11 cellular contexts compared by ENCODE assay signal in the genomic region with DNA sequence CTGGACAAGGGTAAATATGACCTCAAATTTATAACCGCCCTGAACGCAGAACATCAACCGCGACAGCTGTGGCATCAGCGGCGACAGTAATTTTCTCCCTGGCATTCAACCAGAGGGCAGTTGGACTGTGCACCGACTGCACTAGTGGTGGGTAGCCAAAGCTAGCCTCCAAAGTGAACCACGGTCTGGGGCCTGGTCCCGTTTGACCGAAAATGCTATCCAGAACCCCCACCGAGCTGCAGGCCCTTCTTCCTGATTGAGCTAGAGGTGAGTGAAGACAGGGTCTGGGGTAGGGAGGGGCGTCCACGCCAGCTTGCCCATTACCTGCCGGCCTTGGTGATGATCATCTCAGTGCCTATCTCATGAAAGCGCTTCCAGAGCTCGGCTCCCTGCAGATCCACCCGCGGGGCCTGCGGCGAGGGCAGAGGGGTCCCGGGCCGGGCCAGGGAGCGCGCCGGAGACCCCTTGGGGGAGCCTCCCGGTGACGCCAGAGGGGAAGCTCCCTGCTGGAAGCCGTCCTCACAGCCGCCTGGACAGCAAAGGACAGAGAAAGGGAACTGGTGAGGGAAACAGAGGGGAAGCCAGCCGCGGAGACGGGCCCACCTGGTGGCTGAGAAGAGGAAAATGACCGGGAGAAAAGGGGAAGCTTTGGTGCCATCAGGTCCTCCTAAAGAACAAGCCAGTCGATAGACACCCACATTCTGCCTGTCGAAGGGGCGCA. TPM values are rescaled to one million over a fixed set of nuclear protein-coding genes. Genes with fewer than 3 reads are reported as not detected.
A peak's percentile ranks its signal among the peaks of the same experiment; 100 is the strongest.
DNase-seq lines count a peak whose midpoint lies in the region; ATAC-seq and TF ChIP-seq lines count a peak whose summit lies in the region.
"Had no signal": no experiment of that assay in that cellular context is flagged by ENCODE, and none has a peak within 500 bp of the region (broad histone marks: within the 10 kb centered on the region; RNA-seq: fewer than 3 reads in every experiment).

No MANE protein-coding gene starts in this region.

- H3K9me3 ChIP-seq in Peyer's patch: peaks cover 0 to 3% (median 0%) of the 10 kb centered on the region in 4 donors

- H3K4me3 ChIP-seq in Peyer's patch (peak overlapping the region in 3 of 4 donors; percentile 18 to 50 (median 40)), fibroblast of mammary gland (ENCODE audit: control insufficient read depth, low read depth, low read length) (peak overlapping the region; percentile 90)

- CTCF ChIA-PET in activated CD8-positive, alpha-beta T cell treated with anti-CD3 and anti-CD28 coated beads for 36 hours (lab: Charles Lee): interaction anchor here (1.3 kb wide), 1 partner anchor 12 kb away, joined by 3 read pairs; no protein-coding TSS in a partner anchor

- TF ChIP-seq POLR2A in Peyer's patch (IDR thresholded peaks at IDR 0.05): no peak

- H3K9me3 Mint-ChIP-seq in osteocyte (ENCODE audit: unreplicated experiment): peaks cover under 1% of the 10 kb centered on the region
- no peaks in the 10 kb centered on the region for H3K9me3 Mint-ChIP-seq in activated CD8-positive, alpha-beta T cell treated with anti-CD3 and anti-CD28 coated beads for 36 hours

- H3K4me1 Mint-ChIP-seq in osteocyte (ENCODE audit: unreplicated experiment): peaks cover 25% of the 10 kb centered on the region
- peaks cover 6% of the 10 kb centered on the region for H3K4me1 Mint-ChIP-seq in activated CD8-positive, alpha-beta T cell treated with anti-CD3 and anti-CD28 coated beads for 36 hours (ENCODE audit: low read depth)

- no peaks in the 10 kb centered on the region for H3K36me3 ChIP-seq in Peyer's patch

- H3K27ac Mint-ChIP-seq in osteocyte (ENCODE audit: unreplicated experiment): peak overlapping the region; percentile 92
- H3K27ac Mint-ChIP-seq in activated CD8-positive, alpha-beta T cell treated with anti-CD3 and anti-CD28 coated beads for 36 hours: no peak overlapping the region

- H3K4me3 Mint-ChIP-seq in osteocyte (ENCODE audit: unreplicated experiment): peak overlapping the region; percentile 86
- H3K4me3 Mint-ChIP-seq in activated CD8-positive, alpha-beta T cell treated with anti-CD3 and anti-CD28 coated beads for 36 hours: no peak overlapping the region

- H3K27me3 Mint-ChIP-seq in osteocyte (ENCODE audit: unreplicated experiment): peaks cover 49% of the 10 kb centered on the region
- H3K27me3 Mint-ChIP-seq in activated CD8-positive, alpha-beta T cell treated with anti-CD3 and anti-CD28 coated beads for 36 hours: peaks cover 49% of the 10 kb centered on the region

- ATAC-seq in HG02870 (IDR thresholded peaks at IDR 0.05; ENCODE audit: unreplicated experiment) (no peak), GM19395 (IDR thresholded peaks at IDR 0.05; ENCODE audit: unreplicated experiment) (no peak)
- ATAC-seq in activated CD8-positive, alpha-beta T cell treated with anti-CD3 and anti-CD28 coated beads for 36 hours: no peak

- POLR2A ChIA-PET in activated CD8-positive, alpha-beta T cell treated with anti-CD3 and anti-CD28 coated beads for 36 hours (lab: Charles Lee): no interaction called here

- H3K4me1 ChIP-seq in Peyer's patch: peaks cover 0 to 17% (median 0%) of the 10 kb centered on the region in 4 donors

- H3K36me3 Mint-ChIP-seq in osteocyte (ENCODE audit: unreplicated experiment): peaks cover 2% of the 10 kb centered on the region
- peaks cover 4% of the 10 kb centered on the region for H3K36me3 Mint-ChIP-seq in activated CD8-positive, alpha-beta T cell treated with anti-CD3 and anti-CD28 coated beads for 36 hours (ENCODE audit: low read depth)

- DNase-seq in DMS53 (lab: John Stamatoyannopoulos, UW) (peak; percentile 76), Peyer's patch (no peak), fibroblast of mammary gland (ENCODE audit: low read depth) (peak; percentile 60), osteocyte (ENCODE audit: extremely low spot score, unreplicated experiment) (no peak)
- no peak for DNase-seq in activated CD8-positive, alpha-beta memory T cell treated with anti-CD3 and anti-CD28 coated beads, Interleukin-2, amount 50 U/mL, for 4 hours
- no peak for DNase-seq in activated CD8-positive, alpha-beta T cell treated with anti-CD3 and anti-CD28 coated beads for 36 hours
- DNase-seq: activated naive CD8-positive, alpha-beta T cell treated with anti-CD3 and anti-CD28 coated beads, Interleukin-2, amount 10 ng/mL, durations not matched to agents 7 days and 5 days; naive B cell; substantia nigra had no signal

- H3K27me3 ChIP-seq in Peyer's patch: peaks cover 0 to 35% of the 10 kb centered on the region in 2 donors

- intact Hi-C loops in activated CD8-positive, alpha-beta T cell treated with anti-CD3 and anti-CD28 coated beads for 36 hours (cut with micrococcal nuclease): loop anchor here (10.0 kb wide), 1 partner anchor 908 kb away; a partner anchor contains a TSS

- no peak for TF ChIP-seq CTCF in Peyer's patch (IDR thresholded peaks at IDR 0.05)
- TF ChIP-seq CTCF in fibroblast of mammary gland (conservative IDR thresholded peaks at IDR 0.05; ENCODE audit: control insufficient read depth, insufficient read depth, low read depth, low read length): peak; percentile 37
- TF ChIP-seq CTCF in osteocyte (IDR thresholded peaks at IDR 0.05): peak; percentile 48
- no peak for TF ChIP-seq CTCF in activated CD8-positive, alpha-beta T cell treated with anti-CD3 and anti-CD28 coated beads for 36 hours (IDR thresholded peaks at IDR 0.05)

- peak overlapping the region in 2 of 4 donors; percentile 35 to 52 for H3K27ac ChIP-seq in Peyer's patch

RNA-seq across cellular contexts. Expression of a gene that starts 2.0 kb away (rescaled TPM):
- total RNA-seq in Peyer's patch (1 to 10 TPM in 2 of 4 donors, under 1 TPM in 1, not detected in 1; 0.57 to 4.2 (median 1.9) TPM), osteocyte (5.4 and 8.0 TPM in 2 replicates)
- total RNA-seq in activated CD8-positive, alpha-beta T cell treated with anti-CD3 and anti-CD28 coated beads for 36 hours: not detected
- total RNA-seq: activated naive CD8-positive, alpha-beta T cell treated with anti-CD3 and anti-CD28 coated beads, Interleukin-2, amount 10 ng/mL, durations not matched to agents 7 days and 5 days had no signal

Comparison
In these comparisons a context has a peak if more than half of its experiments do, and no peak if none do; other contexts are left out.
1. DNase-seq: peak in DMS53 (single experiment) and fibroblast of mammary gland (single experiment); none in Peyer's patch (0 of 3), osteocyte (single experiment), activated CD8-positive, alpha-beta memory T cell treated with anti-CD3 and anti-CD28 coated beads, Interleukin-2, amount 50 U/mL, for 4 hours (single experiment) and activated CD8-positive, alpha-beta T cell treated with anti-CD3 and anti-CD28 coated beads for 36 hours (single experiment).
2. CTCF ChIP-seq: peak in fibroblast of mammary gland (single experiment) and osteocyte (single experiment); none in Peyer's patch (0 of 6) and activated CD8-positive, alpha-beta T cell treated with anti-CD3 and anti-CD28 coated beads for 36 hours (single experiment).